In the genomic region with DNA sequence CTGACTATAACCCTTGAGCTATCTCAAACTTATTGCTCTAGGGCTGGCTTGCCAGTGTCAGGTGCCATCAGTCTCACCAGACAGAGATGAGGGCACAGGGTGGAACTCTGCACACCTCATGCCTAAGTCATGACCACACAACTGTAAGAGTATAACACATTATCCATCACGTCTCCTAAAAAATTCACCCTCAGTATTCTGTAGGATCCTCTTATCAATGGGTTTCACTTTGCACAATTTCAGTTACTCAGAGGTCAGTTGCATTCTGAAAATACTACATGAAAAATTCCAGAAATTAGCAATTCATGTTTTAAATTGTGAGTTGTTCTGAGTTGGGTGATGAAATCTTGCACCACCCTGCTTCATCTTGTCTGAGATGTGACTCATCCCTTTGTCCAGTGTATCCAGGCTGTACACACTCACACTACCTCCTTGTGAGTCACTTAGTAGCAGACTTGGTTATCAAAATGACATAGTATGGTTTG, we compare ENCODE assay signal across 12 cellular contexts.
DNase-seq lines count a peak whose midpoint lies in the region; ATAC-seq and TF ChIP-seq lines count a peak whose summit lies in the region.
"Had no signal": no experiment of that assay in that cellular context is flagged by ENCODE, and none has a peak within 500 bp of the region (broad histone marks: within the 10 kb centered on the region; RNA-seq: fewer than 3 reads in every experiment).

No MANE protein-coding gene starts in this region.

- peak; percentile 59 for DNase-seq in DMS53 treated with DMSO at 0.1 percent for 48 hours (lab: John Stamatoyannopoulos, UW; ENCODE audit: unreplicated experiment)
- DNase-seq in SW480 (ENCODE audit: low spot score) = peak; percentile 66
- DNase-seq in hepatocyte (ENCODE audit: low spot score) = peak; percentile 10
- DNase-seq in putamen (ENCODE audit: low spot score) = no peak
- DNase-seq in prostate gland (ENCODE audit: low spot score) = no peak
- DNase-seq: activated naive CD4-positive, alpha-beta T cell; DMS 273 treated with DMSO at 0.1 percent for 48 hours; foreskin fibroblast; NCI-H2107 had no signal

- H3K9me3 ChIP-seq in hepatocyte (ENCODE audit: low read depth) (no peaks in the 10 kb centered on the region), prostate gland (no peaks in the 10 kb centered on the region)

- 92% methylated on average over 1 of the region's 1 CpG for WGBS in hepatocyte (ENCODE audit: low lambda C conversion rate, missing lambda C conversion rate)
- 86% methylated on average over 1 of the region's 1 CpG for WGBS in prostate gland

- intact Hi-C loops in prostate gland (cut with DNase I) = no loop called here

- H3K9me2 ChIP-seq in hepatocyte (replicated peaks; ENCODE audit: insufficient read depth) = no peaks in the 10 kb centered on the region

- H3K4me3 ChIP-seq in hepatocyte (no peak overlapping the region), prostate gland (no peak overlapping the region)

- no peak overlapping the region for H3K27ac ChIP-seq in hepatocyte
- H3K27ac ChIP-seq in prostate gland = no peak overlapping the region

- peak; percentile 20 for ATAC-seq in HG03575 (IDR thresholded peaks at IDR 0.05; ENCODE audit: extremely low read depth, insufficient number of reproducible peaks, low FRiP score, unreplicated experiment)
- ATAC-seq in HG02642 (IDR thresholded peaks at IDR 0.05; ENCODE audit: poor library complexity, unreplicated experiment) = no peak
- ATAC-seq in GM19328 (IDR thresholded peaks at IDR 0.05; ENCODE audit: unreplicated experiment) = no peak

- TF ChIP-seq CTCF in hepatocyte (IDR thresholded peaks at IDR 0.05; ENCODE audit: poor library complexity) (no peak), prostate gland (IDR thresholded peaks at IDR 0.05) (no peak)

- H3K4me1 ChIP-seq in hepatocyte (ENCODE audit: insufficient read depth) = no peaks in the 10 kb centered on the region
- H3K4me1 ChIP-seq in prostate gland (replicated peaks) = no peaks in the 10 kb centered on the region

- no peak overlapping the region for H3K4me2 ChIP-seq in hepatocyte

- no peak overlapping the region for H2AFZ ChIP-seq in hepatocyte

- H3K27me3 ChIP-seq in hepatocyte (no peaks in the 10 kb centered on the region), prostate gland (replicated peaks; ENCODE audit: insufficient read depth) (no peaks in the 10 kb centered on the region)

- no peaks in the 10 kb centered on the region for H4K20me1 ChIP-seq in hepatocyte (ENCODE audit: insufficient read depth, poor library complexity, severe bottlenecking)

- TF ChIP-seq POLR2A in prostate gland (IDR thresholded peaks at IDR 0.05) = no peak

- no peaks in the 10 kb centered on the region for H3K79me2 ChIP-seq in hepatocyte

- H3K36me3 ChIP-seq in hepatocyte (replicated peaks; ENCODE audit: insufficient read depth, low read depth) (no peaks in the 10 kb centered on the region), prostate gland (peaks cover 0 to 2% of the 10 kb centered on the region in 2 donors)

Comparison
In these comparisons a context has a peak if more than half of its experiments do, and no peak if none do; other contexts are left out.
1. DNase-seq: peak in DMS53 treated with DMSO at 0.1 percent for 48 hours (single experiment), SW480 (single experiment) and hepatocyte (single experiment); none in putamen (single experiment) and prostate gland (single experiment).